In the genomic region with DNA sequence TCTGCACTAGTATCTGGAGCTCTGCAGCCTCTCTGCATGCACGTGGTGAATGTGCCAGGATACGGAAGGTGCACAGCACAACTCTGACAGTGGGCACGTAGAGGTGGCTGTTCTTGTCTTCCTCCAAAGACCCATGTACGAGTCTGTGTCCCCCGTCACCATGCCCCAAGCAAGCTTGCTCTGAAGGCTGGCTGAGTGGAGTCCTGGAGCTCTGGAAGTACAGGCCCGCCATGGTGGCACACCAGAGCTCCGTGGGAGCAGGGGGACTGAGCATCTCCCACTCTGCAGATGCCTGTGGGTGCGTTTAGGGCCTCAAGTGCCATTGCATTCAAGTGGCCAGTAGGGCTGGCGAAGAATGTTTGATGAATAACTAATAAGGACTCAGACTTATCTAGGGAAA, we compare ENCODE assay signal across 21 cellular contexts. TPM values are rescaled to one million over a fixed set of nuclear protein-coding genes. Genes with fewer than 3 reads are reported as not detected.
A peak's percentile ranks its signal among the peaks of the same experiment; 100 is the strongest.
DNase-seq lines count a peak whose midpoint lies in the region; ATAC-seq and TF ChIP-seq lines count a peak whose summit lies in the region.
"Had no signal": no experiment of that assay in that cellular context is flagged by ENCODE, and none has a peak within 500 bp of the region (broad histone marks: within the 10 kb centered on the region; RNA-seq: fewer than 3 reads in every experiment).

No MANE protein-coding gene starts in this region.

- no peaks in the 10 kb centered on the region for H4K20me1 ChIP-seq in PC-3 (ENCODE audit: low read length)

- no peaks in the 10 kb centered on the region for H3K4me1 Mint-ChIP-seq in activated CD4-positive, alpha-beta T cell treated with anti-CD3 and anti-CD28 coated beads, Interleukin-2, amount 10 ng/mL, durations not matched to agents 24 days and 14 days
- H3K4me1 Mint-ChIP-seq in progenitor cell of endocrine pancreas (ENCODE audit: low read depth): no peaks in the 10 kb centered on the region
- H3K4me1 Mint-ChIP-seq: CD14-positive monocyte had no signal

- H2AFZ ChIP-seq in PC-3 (ENCODE audit: low read length): no peak overlapping the region

- no peaks in the 10 kb centered on the region for H3K79me2 ChIP-seq in PC-3 (ENCODE audit: low read length)

- POLR2A ChIA-PET in PC-3 (lab: Charles Lee; ENCODE audit: unreplicated experiment): no interaction called here

- H3K27ac ChIP-seq in PC-3 (ENCODE audit: low read length): peak overlapping the region; percentile 19
- peak overlapping the region; percentile 58 for H3K27ac ChIP-seq in caudate nucleus (ENCODE audit: low read depth, low read length)
- H3K27ac ChIP-seq in vagina: no peak overlapping the region

- no TSS peak for BruUV-seq in PC-3 (replicated peaks; lab: Mats Ljungman, UMichigan)

- no peak overlapping the region for H3K4me3 ChIP-seq in PC-3 (ENCODE audit: low read length)
- no peak overlapping the region for H3K4me3 ChIP-seq in lower leg skin (ENCODE audit: low read depth, poor library complexity, severe bottlenecking)
- no peak overlapping the region for H3K4me3 ChIP-seq in vagina
- H3K4me3 ChIP-seq: GM12878, SJSA1 had no signal

- H3K9me2 ChIP-seq in PC-3 (replicated peaks; ENCODE audit: low read length): no peaks in the 10 kb centered on the region

- H3K36me3 ChIP-seq in PC-3 (ENCODE audit: low read depth, low read length): peaks cover 48% of the 10 kb centered on the region
- H3K36me3 ChIP-seq in vagina: peaks cover 0 to 58% of the 10 kb centered on the region in 2 donors

- no peak overlapping the region for H3K4me3 Mint-ChIP-seq in activated CD4-positive, alpha-beta T cell treated with anti-CD3 and anti-CD28 coated beads, Interleukin-2, amount 10 ng/mL, durations not matched to agents 24 days and 14 days
- H3K4me3 Mint-ChIP-seq in progenitor cell of endocrine pancreas (ENCODE audit: low read depth): no peak overlapping the region
- H3K4me3 Mint-ChIP-seq: CD14-positive monocyte had no signal

- H3K27ac Mint-ChIP-seq in activated CD4-positive, alpha-beta T cell treated with anti-CD3 and anti-CD28 coated beads, Interleukin-2, amount 10 ng/mL, durations not matched to agents 24 days and 14 days: peak overlapping the region; percentile 25
- H3K27ac Mint-ChIP-seq in progenitor cell of endocrine pancreas: peak overlapping the region; percentile 47

- intact Hi-C loops in activated CD4-positive, alpha-beta T cell treated with anti-CD3 and anti-CD28 coated beads, Interleukin-2, amount 10 ng/mL, durations not matched to agents 24 days and 14 days (cut with micrococcal nuclease): no loop called here
- intact Hi-C loops in PC-3 (cut with micrococcal nuclease) (no loop called here), lower leg skin (cut with DNase I; ENCODE audit: low total_unique reads) (no loop called here), vagina (cut with DNase I) (no loop called here)

- no peaks in the 10 kb centered on the region for H3K27me3 Mint-ChIP-seq in activated CD4-positive, alpha-beta T cell treated with anti-CD3 and anti-CD28 coated beads, Interleukin-2, amount 10 ng/mL, durations not matched to agents 24 days and 14 days
- H3K27me3 Mint-ChIP-seq in progenitor cell of endocrine pancreas: no peaks in the 10 kb centered on the region

- CTCF ChIA-PET in PC-3 (lab: Charles Lee): no interaction called here

- peaks cover 7% of the 10 kb centered on the region for H3F3A ChIP-seq in PC-3 (ENCODE audit: low read length, unreplicated experiment)

- H3K4me1 ChIP-seq in PC-3 (ENCODE audit: insufficient read depth, low read length) (peaks cover 17% of the 10 kb centered on the region), vagina (no peaks in the 10 kb centered on the region)

- no peak overlapping the region for H3K9ac ChIP-seq in PC-3 (ENCODE audit: low read length)

- WGBS in lower leg skin, 2 donors: 89 to 94% methylated on average over 9 of the region's 9 CpGs

- H3K9me3 ChIP-seq in PC-3 (ENCODE audit: low read length) (no peaks in the 10 kb centered on the region), vagina (no peaks in the 10 kb centered on the region)
- H3K9me3 ChIP-seq: SJSA1 had no signal

- H3K36me3 Mint-ChIP-seq in activated CD4-positive, alpha-beta T cell treated with anti-CD3 and anti-CD28 coated beads, Interleukin-2, amount 10 ng/mL, durations not matched to agents 24 days and 14 days (ENCODE audit: low read depth): peaks cover 42% of the 10 kb centered on the region
- H3K36me3 Mint-ChIP-seq in progenitor cell of endocrine pancreas (ENCODE audit: insufficient read depth): peaks cover 17% of the 10 kb centered on the region

- ATAC-seq in PC-3: no peak
- ATAC-seq: GM12878 had no signal

- TF ChIP-seq CTCF in PC-3 (conservative IDR thresholded peaks at IDR 0.05; ENCODE audit: low read depth, low read length): no peak
- TF ChIP-seq CTCF in progenitor cell of endocrine pancreas (IDR thresholded peaks at IDR 0.05; ENCODE audit: unreplicated experiment): no peak
- no peak for TF ChIP-seq CTCF in lower leg skin (IDR thresholded peaks at IDR 0.05)
- TF ChIP-seq CTCF in vagina (IDR thresholded peaks at IDR 0.05): no peak

- H3K4me2 ChIP-seq in PC-3 (ENCODE audit: low read length): 0 out of 2 replicates have a peak overlapping the region, but pooled peaks have one; percentile 46

- no peak for DNase-seq in activated CD4-positive, alpha-beta T cell treated with anti-CD3 and anti-CD28 coated beads, Interleukin-2, amount 10 ng/mL, durations not matched to agents 24 days and 14 days
- no peak for DNase-seq in activated CD4-positive, alpha-beta T cell treated with anti-CD3 and anti-CD28 coated beads, Interleukin-2, amount 50 U/mL, for 48 hours
- DNase-seq in PC-3 (no peak), caudate nucleus (lab: John Stamatoyannopoulos, UW) (no peak), progenitor cell of endocrine pancreas (ENCODE audit: low spot score, unreplicated experiment) (no peak), NCI-H526 treated with DMSO at 0.1 percent for 48 hours (lab: John Stamatoyannopoulos, UW) (no peak), lower leg skin (ENCODE audit: low spot score in 2 of 2) (no peak), vagina (ENCODE audit: extremely low spot score in 2 of 2) (no peak)
- DNase-seq: 8988T, AML-193, DND-41, KG1, NCI-H1092 treated with DMSO at 0.1 percent for 48 hours, NCI-H1436 treated with DMSO at 0.1 percent for 48 hours, NCI-H345, NCI-H524 treated with DMSO at 0.1 percent for 48 hours had no signal

- no peaks in the 10 kb centered on the region for H3K27me3 ChIP-seq in PC-3 (ENCODE audit: low read length)
- no peaks in the 10 kb centered on the region for H3K27me3 ChIP-seq in vagina
- H3K27me3 ChIP-seq: SJSA1 had no signal

- H3K9me3 Mint-ChIP-seq in activated CD4-positive, alpha-beta T cell treated with anti-CD3 and anti-CD28 coated beads, Interleukin-2, amount 10 ng/mL, durations not matched to agents 24 days and 14 days: no peaks in the 10 kb centered on the region
- no peaks in the 10 kb centered on the region for H3K9me3 Mint-ChIP-seq in progenitor cell of endocrine pancreas (ENCODE audit: low read depth)
- H3K9me3 Mint-ChIP-seq: CD14-positive monocyte had no signal

- TF ChIP-seq POLR2A in lower leg skin (IDR thresholded peaks at IDR 0.05) (no peak), vagina (IDR thresholded peaks at IDR 0.05) (no peak)

RNA-seq across cellular contexts. Expression of a gene that starts 17.1 kb away (rescaled TPM):
- 135 and 143 TPM in 2 replicates for total RNA-seq in activated CD4-positive, alpha-beta T cell treated with anti-CD3 and anti-CD28 coated beads, Interleukin-2, amount 10 ng/mL, durations not matched to agents 24 days and 14 days
- total RNA-seq in PC-3 (2014; rRNA removed): 64.8 and 81.5 TPM in 2 replicates
- 69.8 and 70.4 TPM in 2 replicates for total RNA-seq in progenitor cell of endocrine pancreas
- 10 to 100 TPM; 21.5 to 31.7 (median 27.7) TPM for total RNA-seq in lower leg skin
- 30.9 TPM for total RNA-seq in vagina

RNA-seq across cellular contexts. Expression of a gene that starts 17.3 kb away (rescaled TPM):
- 50.6 and 53.8 TPM in 2 replicates for total RNA-seq in activated CD4-positive, alpha-beta T cell treated with anti-CD3 and anti-CD28 coated beads, Interleukin-2, amount 10 ng/mL, durations not matched to agents 24 days and 14 days
- total RNA-seq in PC-3 (2014; rRNA removed): 45.6 and 50.6 TPM in 2 replicates
- 45.0 and 47.8 TPM in 2 replicates for total RNA-seq in progenitor cell of endocrine pancreas
- total RNA-seq in lower leg skin: 10 to 100 TPM; 24.0 to 29.2 (median 27.5) TPM
- 20.9 TPM for total RNA-seq in vagina

RNA-seq across cellular contexts. Expression of a gene that starts 40.7 kb away (rescaled TPM):
- 14.0 and 17.0 TPM in 2 replicates for total RNA-seq in activated CD4-positive, alpha-beta T cell treated with anti-CD3 and anti-CD28 coated beads, Interleukin-2, amount 10 ng/mL, durations not matched to agents 24 days and 14 days
- total RNA-seq in PC-3 (2014; rRNA removed) (31.0 and 38.7 TPM in 2 replicates), progenitor cell of endocrine pancreas (22.0 and 23.3 TPM in 2 replicates), lower leg skin (10 to 100 TPM; 43.4 to 68.2 (median 55.5) TPM), vagina (30.2 TPM)

RNA-seq across cellular contexts. Expression of a gene that starts 56.0 kb away (rescaled TPM):
- 0.38 TPM in 1 of 2 replicates, not detected in the other for total RNA-seq in activated CD4-positive, alpha-beta T cell treated with anti-CD3 and anti-CD28 coated beads, Interleukin-2, amount 10 ng/mL, durations not matched to agents 24 days and 14 days
- 0.95 and 2.4 TPM in 2 replicates for total RNA-seq in PC-3 (2014; rRNA removed)
- total RNA-seq in progenitor cell of endocrine pancreas: 2.5 and 3.2 TPM in 2 replicates
- total RNA-seq in lower leg skin: 1 to 10 TPM; 3.0 to 7.8 (median 4.3) TPM
- 6.6 TPM for total RNA-seq in vagina
- total RNA-seq: GM12878, H1, OCI-LY7 had no signal
